In the genomic region with DNA sequence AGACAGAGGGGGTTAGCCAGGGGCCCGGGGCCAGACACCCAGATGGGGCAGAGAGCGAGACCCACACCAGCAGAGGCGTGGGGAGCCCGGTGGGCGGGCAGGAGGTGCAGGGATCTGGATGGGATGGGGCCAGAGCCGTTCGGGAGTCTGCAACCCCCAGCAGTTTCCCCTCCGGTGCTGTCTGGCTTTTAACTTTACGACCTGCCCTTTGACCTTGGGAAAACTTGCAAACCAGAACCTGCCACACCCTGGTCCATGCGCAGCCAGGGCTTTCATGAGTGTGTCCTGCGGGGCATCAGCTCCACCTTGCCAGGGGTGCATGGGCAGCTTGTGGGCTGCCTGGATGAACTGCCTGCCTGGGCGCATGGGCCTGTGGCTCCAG, we compare ENCODE assay signal across 20 cellular contexts. TPM values are rescaled to one million over a fixed set of nuclear protein-coding genes. Genes with fewer than 3 reads are reported as not detected.
DNase-seq lines count a peak whose midpoint lies in the region; FAIRE-seq and TF ChIP-seq lines count a peak whose summit lies in the region.
"Had no signal": no experiment of that assay in that cellular context is flagged by ENCODE, and none has a peak within 500 bp of the region (broad histone marks: within the 10 kb centered on the region; RNA-seq: fewer than 3 reads in every experiment).

No MANE protein-coding gene starts in this region.

- DNase-seq in ELF-1 (ENCODE audit: low read depth, low spot score) (peak; percentile 69), WERI-Rb-1 (no peak), kidney (peak; percentile 46), NCI-H2029 treated with DMSO at 0.1 percent for 48 hours (lab: John Stamatoyannopoulos, UW) (no peak), NCI-H345 treated with DMSO at 0.1 percent for 48 hours (lab: John Stamatoyannopoulos, UW; ENCODE audit: unreplicated experiment) (no peak), T1000 (lab: John Stamatoyannopoulos, UW) (no peak)
- DNase-seq: activated B cell treated with CpG ODN at 0.5 μM for 24 hours; activated CD8-positive, alpha-beta memory T cell treated with anti-CD3 and anti-CD28 coated beads for 24 hours; activated T-cell treated with anti-CD3 and anti-CD28 coated beads, Interleukin-2, amount 50 U/mL, for 72 hours; KBM-7; MV-4-11; NCI-H2081; NCI-H510A treated with DMSO at 0.1 percent for 48 hours; transverse colon had no signal

- H3K36me3 ChIP-seq in WERI-Rb-1 (no peaks in the 10 kb centered on the region), kidney (ENCODE audit: control insufficient read depth in 1 of 2, insufficient read depth in 2 of 2, low read length in 2 of 2) (no peaks in the 10 kb centered on the region), skeletal muscle tissue (ENCODE audit: control insufficient read depth in 3 of 3, insufficient read depth in 3 of 3, low read length in 3 of 3) (peaks cover 0 to 1% (median 0%) of the 10 kb centered on the region in 3 donors)
- H3K36me3 ChIP-seq: HAP-1, transverse colon had no signal

- TF ChIP-seq CTCF in WERI-Rb-1 (IDR thresholded peaks at IDR 0.05; ENCODE audit: low read depth, low read length), result no peak
- TF ChIP-seq CTCF in kidney (IDR thresholded peaks at IDR 0.05; ENCODE audit: borderline replicate concordance, extremely low read depth, insufficient read depth), result no peak

- no peak for FAIRE-seq in kidney (lab: Jason Lieb, UNC)
- FAIRE-seq: colon had no signal

- H3K27me3 ChIP-seq in WERI-Rb-1 (ENCODE audit: insufficient read depth, low read depth, severe bottlenecking) (no peaks in the 10 kb centered on the region), skeletal muscle tissue (ENCODE audit: control insufficient read depth in 3 of 3, insufficient read depth in 3 of 3, low read length in 3 of 3) (no peaks in the 10 kb centered on the region)
- H3K27me3 ChIP-seq: transverse colon had no signal

- peak overlapping the region; percentile 94 for H3K27ac ChIP-seq in WERI-Rb-1
- H3K27ac ChIP-seq in kidney (ENCODE audit: low read depth in 2 of 2, low read length in 2 of 2), result no peak overlapping the region
- H3K27ac ChIP-seq in skeletal muscle tissue (ENCODE audit: low read depth, low read length), result peak overlapping the region; percentile 99
- H3K27ac ChIP-seq: parathyroid adenoma, transverse colon had no signal

- H3K9ac ChIP-seq in kidney (ENCODE audit: low read length in 2 of 2), result no peak overlapping the region
- H3K9ac ChIP-seq in skeletal muscle tissue (ENCODE audit: low read depth in 1 of 3, low read length in 3 of 3), result peak overlapping the region; percentile 96 to 100 (median 97)
- H3K9ac ChIP-seq: parathyroid adenoma had no signal

- H3K9me3 ChIP-seq in WERI-Rb-1 (ENCODE audit: severe bottlenecking) (no peaks in the 10 kb centered on the region), kidney (ENCODE audit: control insufficient read depth in 1 of 2, low read length in 2 of 2) (no peaks in the 10 kb centered on the region), skeletal muscle tissue (ENCODE audit: control insufficient read depth in 3 of 3, low read length in 3 of 3) (no peaks in the 10 kb centered on the region)
- H3K9me3 ChIP-seq: HAP-1, transverse colon had no signal

- H3K4me3 ChIP-seq in WERI-Rb-1 (ENCODE audit: low read depth, low read length) (no peak overlapping the region), kidney (ENCODE audit: low read length in 2 of 2) (no peak overlapping the region), skeletal muscle tissue (ENCODE audit: low read length in 3 of 3) (peak overlapping the region; percentile 76 to 89 (median 78))
- H3K4me3 ChIP-seq: HAP-1, transverse colon had no signal

- no peaks in the 10 kb centered on the region for H3K4me1 ChIP-seq in kidney (ENCODE audit: control insufficient read depth in 1 of 2, insufficient read depth in 1 of 2, low read depth in 1 of 2, low read length in 2 of 2)
- H3K4me1 ChIP-seq in skeletal muscle tissue (ENCODE audit: control insufficient read depth in 3 of 3, insufficient read depth in 3 of 3, low read length in 3 of 3), result peaks cover 4 to 11% (median 7%) of the 10 kb centered on the region in 3 donors
- H3K4me1 ChIP-seq: HAP-1, parathyroid adenoma had no signal

- intact Hi-C loops in kidney (cut with DNase I), result no loop called here

RNA-seq across cellular contexts. Expression of a gene that starts 9.8 kb away (rescaled TPM):
- 31.7 TPM for total RNA-seq in kidney
- 73.7 TPM for polyA plus RNA-seq in kidney (ENCODE audit: insufficient read depth, low read depth, low replicate concordance)
- 13.0 TPM for total RNA-seq in skeletal muscle tissue

RNA-seq across cellular contexts. Expression of a gene that starts 12.5 kb away (rescaled TPM):
- total RNA-seq in kidney, result not detected
- polyA plus RNA-seq in kidney (ENCODE audit: insufficient read depth, low read depth, low replicate concordance), result 115 TPM
- total RNA-seq in skeletal muscle tissue, result not detected
- total RNA-seq: activated B cell treated with CpG ODN at 0.5 μM for 24 hours; activated naive CD4-positive, alpha-beta T cell treated with anti-CD3 and anti-CD28 coated beads, Interleukin-2, amount 50 U/mL, for 72 hours; activated T-cell treated with anti-CD3 and anti-CD28 coated beads, Interleukin-2, amount 50 U/mL, for 72 hours; T-helper 1 cell treated with Interleukin-12 subunit alpha and Interleukin-12 subunit beta and Interleukin-4 antibody, amounts not matched to agents 30 ng/mL and 1 ng/mL, for 36 hours; transverse colon had no signal

RNA-seq across cellular contexts. Expression of a gene that starts 24.5 kb away (rescaled TPM):
- total RNA-seq in kidney, result 2.0 TPM
- 9.0 TPM for polyA plus RNA-seq in kidney (ENCODE audit: insufficient read depth, low read depth, low replicate concordance)
- 0.52 TPM for total RNA-seq in skeletal muscle tissue

RNA-seq across cellular contexts. Expression of a gene that starts 24.9 kb away (rescaled TPM):
- 184 TPM for total RNA-seq in kidney
- polyA plus RNA-seq in kidney (ENCODE audit: insufficient read depth, low read depth, low replicate concordance), result 199 TPM
- 29.2 TPM for total RNA-seq in skeletal muscle tissue

Comparison
In these comparisons a context has a peak if more than half of its experiments do, and no peak if none do; other contexts are left out.
1. DNase-seq: peak in ELF-1 (single experiment) and kidney (single experiment); none in WERI-Rb-1 (single experiment), NCI-H2029 treated with DMSO at 0.1 percent for 48 hours (single experiment), NCI-H345 treated with DMSO at 0.1 percent for 48 hours (single experiment) and T1000 (single experiment).
2. H3K27ac ChIP-seq: peak in WERI-Rb-1 (single experiment) and skeletal muscle tissue (single experiment); none in kidney (0 of 2).
3. H3K4me3 ChIP-seq: peak in skeletal muscle tissue (3 of 3); none in WERI-Rb-1 (single experiment) and kidney (0 of 2).
4. H3K9ac ChIP-seq: peak in skeletal muscle tissue (3 of 3); none in kidney (0 of 2).